Comparison of ENCODE assay signal across 8 cellular contexts in genomic region chr11:848380-848931, GRCh38. TPM values are rescaled to one million over a fixed set of nuclear protein-coding genes. Genes with fewer than 3 reads are reported as not detected.
DNase-seq lines count a peak whose midpoint lies in the region; ATAC-seq and TF ChIP-seq lines count a peak whose summit lies in the region.

No MANE protein-coding gene starts in this region.

- H3K9me2 ChIP-seq in DOHH2 (replicated peaks; ENCODE audit: control insufficient read depth, low read length), result no peaks in the 10 kb centered on the region
- no peaks in the 10 kb centered on the region for H3K9me2 ChIP-seq in Loucy (replicated peaks; ENCODE audit: low read depth, low read length)

- no peaks in the 10 kb centered on the region for H3F3A ChIP-seq in DOHH2 (ENCODE audit: control insufficient read depth, insufficient read depth)
- H3F3A ChIP-seq in Loucy (ENCODE audit: low read depth), result no peaks in the 10 kb centered on the region

- H3K4me2 ChIP-seq in DOHH2 (ENCODE audit: low read length) (peak overlapping the region; percentile 82), Loucy (ENCODE audit: low read depth, low read length, poor library complexity, severe bottlenecking) (peak overlapping the region; percentile 2)

- H3K36me3 ChIP-seq in DOHH2 (ENCODE audit: control insufficient read depth, low read length), result no peaks in the 10 kb centered on the region
- H3K36me3 ChIP-seq in Loucy (ENCODE audit: insufficient read depth, low read length), result no peaks in the 10 kb centered on the region
- no peaks in the 10 kb centered on the region for H3K36me3 ChIP-seq in neutrophil

- peaks cover 26% of the 10 kb centered on the region for H3K27me3 ChIP-seq in DOHH2 (ENCODE audit: control insufficient read depth, low read length)
- no peaks in the 10 kb centered on the region for H3K27me3 ChIP-seq in Loucy (ENCODE audit: insufficient read depth, low read length, poor library complexity, severe bottlenecking)
- H3K27me3 ChIP-seq in neutrophil, result peaks cover 85% of the 10 kb centered on the region

- no peak for ATAC-seq in HG02623 (IDR thresholded peaks at IDR 0.05; ENCODE audit: unreplicated experiment)
- no peak for ATAC-seq in GM21717 (IDR thresholded peaks at IDR 0.05; ENCODE audit: unreplicated experiment)
- ATAC-seq in HG03432 (IDR thresholded peaks at IDR 0.05; ENCODE audit: unreplicated experiment), result no peak

- H3K4me3 ChIP-seq in DOHH2 (ENCODE audit: low read length) (peak overlapping the region; percentile 67), Loucy (ENCODE audit: low read length, poor library complexity, severe bottlenecking) (no peak overlapping the region), epithelial cell of proximal tubule (ENCODE audit: low read depth, low read length) (no peak overlapping the region), neutrophil (ENCODE audit: low read depth in 1 of 2, low read length in 1 of 2) (peak overlapping the region; percentile 59 to 66)

- TF ChIP-seq CTCF in DOHH2 (IDR thresholded peaks at IDR 0.05; ENCODE audit: low read depth, low read length, poor library complexity, severe bottlenecking), result peak; percentile 91
- peak; percentile 80 for TF ChIP-seq CTCF in Loucy (conservative IDR thresholded peaks at IDR 0.05; ENCODE audit: low read length)
- TF ChIP-seq CTCF in epithelial cell of proximal tubule (conservative IDR thresholded peaks at IDR 0.05; ENCODE audit: low read depth, low read length), result peak; percentile 81
- TF ChIP-seq CTCF in neutrophil (IDR thresholded peaks at IDR 0.05), result peak; percentile 75

- H3K27ac ChIP-seq in DOHH2 (ENCODE audit: low read depth, low read length), result no peak overlapping the region
- no peak overlapping the region for H3K27ac ChIP-seq in neutrophil

- H3K9me3 ChIP-seq in DOHH2 (ENCODE audit: control insufficient read depth, insufficient read depth, low read length) (no peaks in the 10 kb centered on the region), Loucy (ENCODE audit: insufficient read depth, low read depth, low read length) (no peaks in the 10 kb centered on the region), neutrophil (no peaks in the 10 kb centered on the region)

- H2AFZ ChIP-seq in Loucy (ENCODE audit: low read length), result no peak overlapping the region

- no peak overlapping the region for H3K9ac ChIP-seq in Loucy (ENCODE audit: low read depth, low read length, poor library complexity, severe bottlenecking)

- DNase-seq in activated CD8-positive, alpha-beta memory T cell treated with anti-CD3 and anti-CD28 coated beads, Interleukin-2, amount 50 U/mL, for 1 hour (ENCODE audit: extremely low read depth), result peak; percentile 25
- DNase-seq in epithelial cell of proximal tubule (ENCODE audit: low read depth), result no peak

- H4K20me1 ChIP-seq in DOHH2 (ENCODE audit: control insufficient read depth, insufficient read depth, low read depth, low read length) (peaks cover 4% of the 10 kb centered on the region; the same call in 1 of the 2 replicates), Loucy (ENCODE audit: insufficient read depth, low read length, poor library complexity, severe bottlenecking) (no peaks in the 10 kb centered on the region)

- H3K79me2 ChIP-seq in DOHH2 (ENCODE audit: control insufficient read depth, low read length) (no peaks in the 10 kb centered on the region), Loucy (ENCODE audit: insufficient read depth, low read length) (peaks cover under 1% of the 10 kb centered on the region; the same call in 1 of the 2 replicates)

- H3K4me1 ChIP-seq in DOHH2 (ENCODE audit: control insufficient read depth, low read length) (peaks cover 30% of the 10 kb centered on the region), Loucy (ENCODE audit: insufficient read depth, low read length, poor library complexity, severe bottlenecking) (peaks cover 32% of the 10 kb centered on the region), neutrophil (ENCODE audit: control insufficient read depth in 1 of 2, insufficient read depth in 1 of 2, low read depth in 1 of 2, low read length in 1 of 2) (peaks cover 18 to 28% of the 10 kb centered on the region in 2 experiments)

RNA-seq across cellular contexts. Expression of gene TSPAN4, which starts 5.8 kb away (rescaled TPM):
- total RNA-seq in epithelial cell of proximal tubule, result 118 and 188 TPM in 2 replicates

RNA-seq across cellular contexts. Expression of gene POLR2L, which starts 6.1 kb away (rescaled TPM):
- 166 and 213 TPM in 2 replicates for total RNA-seq in epithelial cell of proximal tubule

RNA-seq across cellular contexts. Expression of gene CD151, which starts 15.7 kb away (rescaled TPM):
- 538 and 626 TPM in 2 replicates for total RNA-seq in epithelial cell of proximal tubule

RNA-seq across cellular contexts. Expression of gene CRACR2B, which starts 20.7 kb away (rescaled TPM):
- 21.0 and 55.7 TPM in 2 replicates for total RNA-seq in epithelial cell of proximal tubule

RNA-seq across cellular contexts. Expression of gene PNPLA2, which starts 29.7 kb away (rescaled TPM):
- total RNA-seq in epithelial cell of proximal tubule, result 19.1 and 34.7 TPM in 2 replicates

Comparison
In these comparisons a context has a peak if more than half of its experiments do, and no peak if none do; other contexts are left out.
1. H3K4me3 ChIP-seq: peak in DOHH2 (single experiment) and neutrophil (2 of 2); none in Loucy (single experiment) and epithelial cell of proximal tubule (single experiment).
2. Peak in every context shown above with its lines, with median percentiles within 50 percentile points of each other: CTCF ChIP-seq.